Comparison of ENCODE assay signal across 26 cellular contexts in the genomic region with DNA sequence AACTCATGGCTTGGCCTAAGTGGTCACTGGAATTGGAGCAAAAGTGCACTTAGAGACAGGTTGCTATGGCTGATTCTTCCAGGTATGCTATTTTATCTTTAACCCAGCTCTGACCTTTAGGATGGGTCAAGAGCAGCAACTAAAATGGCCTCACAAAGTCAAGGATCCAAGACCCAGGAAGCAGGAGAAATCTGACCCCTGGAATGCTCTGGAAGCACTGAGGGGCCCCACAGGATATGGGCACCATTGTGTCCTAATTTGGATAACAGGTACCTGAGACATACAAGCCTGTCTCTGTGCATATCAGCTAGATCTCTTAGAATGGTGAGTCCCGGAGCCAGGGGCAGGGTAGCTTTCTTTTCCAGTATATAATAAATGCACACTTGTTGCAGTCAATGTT.
"Had no signal": no experiment of that assay in that cellular context is flagged by ENCODE, and none has a peak within 500 bp of the region (broad histone marks: within the 10 kb centered on the region; RNA-seq: fewer than 3 reads in every experiment).

No MANE protein-coding gene starts in this region.

- DNase-seq: effector CD8-positive, alpha-beta T cell; foreskin keratinocyte; heart left ventricle; left cardiac atrium; mesenchymal stem cell; midbrain; naive thymus-derived CD4-positive, alpha-beta T cell; stimulated activated CD4-positive, alpha-beta T cell treated with anti-CD3 and anti-CD28 coated beads, Interleukin-12 subunit alpha, Interleukin-12 subunit beta, amount 100 ng/mL, for 4 hours; stimulated activated CD4-positive, alpha-beta T cell treated with anti-CD3 and anti-CD28 coated beads, Interleukin-1b, Interleukin-23, amount 100 ng/mL, for 48 hours; stimulated activated CD4-positive, alpha-beta T cell treated with anti-CD3 and anti-CD28 coated beads, Interleukin-4, amount 100 ng/mL, for 1 hour; stimulated activated CD8-positive, alpha-beta memory T cell treated with anti-CD3 and anti-CD28 coated beads, Interleukin-4, amount 100 ng/mL, for 48 hours; stimulated activated naive CD8-positive, alpha-beta T cell treated with anti-CD3 and anti-CD28 coated beads, Interleukin-15, Interleukin-2, amounts not matched to agents 100 U/mL and 50 U/mL, for 24 hours; upper lobe of right lung; uterus had no signal

- H3K27ac Mint-ChIP-seq: neural progenitor cell had no signal

- H3K4me1 ChIP-seq: neural progenitor cell, uterus had no signal

- H3K27ac ChIP-seq: esophagus muscularis mucosa, foreskin keratinocyte, gastroesophageal sphincter, heart left ventricle, hepatocyte, left lung, neural progenitor cell, prostate gland, right atrium auricular region, transverse colon, upper lobe of right lung, uterus had no signal

- ATAC-seq: gastroesophageal sphincter; heart left ventricle; left cardiac atrium; left lung; naive thymus-derived CD4-positive, alpha-beta T cell; sciatic nerve; stimulated activated naive CD8-positive, alpha-beta T cell treated with anti-CD3 and anti-CD28 coated beads, Interleukin-15, Interleukin-2, amounts not matched to agents 100 U/mL and 50 U/mL, for 24 hours; upper lobe of right lung had no signal

- H3K4me3 ChIP-seq: esophagus muscularis mucosa, gastroesophageal sphincter, heart left ventricle, hepatocyte, left lung, neural progenitor cell, prostate gland, right atrium auricular region, smooth muscle cell, suprapubic skin, transverse colon, upper lobe of right lung, uterus had no signal

- H3K9me3 ChIP-seq: esophagus muscularis mucosa, gastroesophageal sphincter, heart left ventricle, left lung, prostate gland, right atrium auricular region, suprapubic skin, transverse colon, upper lobe of right lung, uterus had no signal

- H3K27me3 ChIP-seq: esophagus muscularis mucosa, foreskin keratinocyte, gastroesophageal sphincter, heart left ventricle, hepatocyte, left lung, neural progenitor cell, right atrium auricular region, suprapubic skin, transverse colon, upper lobe of right lung, uterus had no signal

- H3K4me3 Mint-ChIP-seq: nephron, neural progenitor cell had no signal

- H3K36me3 ChIP-seq: esophagus muscularis mucosa, gastroesophageal sphincter, heart left ventricle, left lung, neural progenitor cell, prostate gland, right atrium auricular region, suprapubic skin, transverse colon, upper lobe of right lung, uterus had no signal

- H3K36me3 Mint-ChIP-seq: neural progenitor cell had no signal
